Comparison of ENCODE assay signal across 10 cellular contexts in genomic region chr5:93886917-93887361, GRCh38.
A peak's percentile ranks its signal among the peaks of the same experiment; 100 is the strongest.
DNase-seq lines count a peak whose midpoint lies in the region; ATAC-seq and TF ChIP-seq lines count a peak whose summit lies in the region.
"Had no signal": no experiment of that assay in that cellular context is flagged by ENCODE, and none has a peak within 500 bp of the region (broad histone marks: within the 10 kb centered on the region; RNA-seq: fewer than 3 reads in every experiment).

No MANE protein-coding gene starts in this region.

- H3K27ac Mint-ChIP-seq in nephron progenitor cell = peak overlapping the region; percentile 92

- peak overlapping the region; percentile 59 for H3K4me3 Mint-ChIP-seq in nephron progenitor cell

- H3K27me3 Mint-ChIP-seq in nephron progenitor cell (ENCODE audit: low read depth, poor library complexity) = no peaks in the 10 kb centered on the region

- TF ChIP-seq CTCF in nephron progenitor cell (IDR thresholded peaks at IDR 0.05) = no peak

- H3K9me3 Mint-ChIP-seq in nephron progenitor cell = no peaks in the 10 kb centered on the region

- ATAC-seq in GM18517 (IDR thresholded peaks at IDR 0.05; ENCODE audit: unreplicated experiment) (peak; percentile 51), HG03469 (IDR thresholded peaks at IDR 0.05; ENCODE audit: unreplicated experiment) (no peak), GM21619 (IDR thresholded peaks at IDR 0.05; ENCODE audit: unreplicated experiment) (no peak)
- ATAC-seq: pancreas had no signal

- DNase-seq in brain pericyte (ENCODE audit: low read depth, low spot score) (peak; percentile 25), nephron progenitor cell (peak; percentile 7), HuH-7.5 (ENCODE audit: low spot score) (no peak)
- DNase-seq: GF-D8, NCI-H1092, pancreas had no signal

- H3K27ac ChIP-seq in KOPT-K1 (ENCODE audit: low read depth, low read length, poor library complexity, severe bottlenecking) = peak overlapping the region; percentile 51
- H3K27ac ChIP-seq: pancreas had no signal

- H3K36me3 Mint-ChIP-seq in nephron progenitor cell (ENCODE audit: low read depth) = no peaks in the 10 kb centered on the region

- H3K36me3 ChIP-seq in KOPT-K1 (ENCODE audit: insufficient read depth, low read length) = no peaks in the 10 kb centered on the region
- H3K36me3 ChIP-seq: pancreas had no signal

- no peaks in the 10 kb centered on the region for H3K9me3 ChIP-seq in KOPT-K1 (ENCODE audit: insufficient read depth, low read length, poor library complexity, severe bottlenecking)
- H3K9me3 ChIP-seq: pancreas had no signal

- H3K4me1 Mint-ChIP-seq in nephron progenitor cell = peaks cover 76% of the 10 kb centered on the region
